Comparison of ENCODE assay signal across 2 cellular contexts in genomic region chr13:77863037-77863630, GRCh38.
TF ChIP-seq lines count a peak whose summit lies in the region.

No MANE protein-coding gene starts in this region.

TF ChIP-seq in HepG2, 621 proteins besides CTCF, POLR2A, EP300 and RAD21 (continued from another document):
- TF ChIP-seq ZBTB33 (CRISPR knock-in tag; IDR thresholded peaks at IDR 0.05) (no peak), MAFF (IDR thresholded peaks at IDR 0.05; ENCODE audit: low read depth, low read length) (peak; percentile 80)

TF ChIP-seq in WTC11, 78 proteins besides CTCF, POLR2A, EP300 and RAD21 (continued from another document):
- TF ChIP-seq E2F4 (CRISPR knock-in tag; IDR thresholded peaks at IDR 0.05; ENCODE audit: borderline replicate concordance, low read depth) = no peak
